7 cellular contexts compared by ENCODE assay signal in the genomic region with DNA sequence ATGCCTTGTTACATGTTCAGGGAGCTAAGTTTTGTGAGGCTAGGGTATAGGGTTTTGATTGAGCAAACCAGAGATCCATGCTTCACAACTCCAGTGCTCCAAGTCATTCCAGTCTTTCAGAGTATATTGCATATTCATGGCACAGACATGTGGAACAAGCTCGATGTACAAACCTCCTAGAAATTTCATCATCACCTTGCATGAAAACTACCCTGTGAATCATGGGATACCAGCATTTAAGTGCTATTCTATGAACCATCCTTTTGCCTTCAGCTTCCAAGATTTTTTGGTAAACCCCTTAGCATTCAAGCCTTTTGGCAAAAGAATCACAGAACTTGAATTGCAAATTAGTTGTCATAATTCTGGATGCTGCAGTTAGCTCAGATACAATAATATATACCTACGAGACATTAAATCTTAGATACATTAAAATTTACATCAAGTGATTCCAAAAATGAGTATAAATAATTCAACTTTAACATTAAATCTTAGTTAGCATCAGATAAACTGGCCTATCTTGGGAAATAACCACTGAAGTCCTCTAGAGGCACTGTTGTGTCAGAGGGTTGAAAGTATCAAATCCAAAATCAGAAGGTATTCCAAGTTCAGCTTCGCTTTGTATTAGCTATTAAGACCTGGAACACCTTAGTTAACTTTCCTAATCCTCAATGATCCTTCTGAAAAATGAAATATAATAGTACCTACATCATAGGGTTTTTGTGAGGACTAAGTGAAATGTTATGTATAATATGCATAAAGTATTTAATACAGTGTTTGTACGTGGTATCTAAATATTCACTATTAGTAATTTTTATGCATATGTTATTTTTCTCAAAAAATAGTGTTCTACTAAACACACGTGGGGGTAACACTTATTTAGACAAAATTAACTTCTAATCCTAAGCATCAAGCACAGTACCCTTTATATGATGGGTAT. TPM values are rescaled to one million over a fixed set of nuclear protein-coding genes. Genes with fewer than 3 reads are reported as not detected.
DNase-seq lines count a peak whose midpoint lies in the region; ATAC-seq and TF ChIP-seq lines count a peak whose summit lies in the region.

No MANE protein-coding gene starts in this region.

- H3K27me3 Mint-ChIP-seq in progenitor cell of endocrine pancreas: no peaks in the 10 kb centered on the region

- no peaks in the 10 kb centered on the region for H3K36me3 Mint-ChIP-seq in progenitor cell of endocrine pancreas (ENCODE audit: insufficient read depth)

- no peaks in the 10 kb centered on the region for H3K36me3 ChIP-seq in H7 (replicated peaks; ENCODE audit: control insufficient read depth, insufficient read depth, low read length)

- peak; percentile 54 for ATAC-seq in GM18861 (IDR thresholded peaks at IDR 0.05; ENCODE audit: unreplicated experiment)

- no peaks in the 10 kb centered on the region for H3K27me3 ChIP-seq in H7 (ENCODE audit: control insufficient read depth, insufficient read depth, low read length)

- peaks cover 5% of the 10 kb centered on the region for H3K4me1 Mint-ChIP-seq in progenitor cell of endocrine pancreas (ENCODE audit: low read depth)

- H3K4me3 Mint-ChIP-seq in progenitor cell of endocrine pancreas (ENCODE audit: low read depth): no peak overlapping the region

- peak; percentile 61 for TF ChIP-seq CTCF in progenitor cell of endocrine pancreas (IDR thresholded peaks at IDR 0.05; ENCODE audit: unreplicated experiment)

- H3K27ac Mint-ChIP-seq in progenitor cell of endocrine pancreas: no peak overlapping the region

- DNase-seq in LHCN-M2 (ENCODE audit: low read depth) (peak; percentile 16), dermis blood vessel endothelial cell (peak; percentile 49), progenitor cell of endocrine pancreas (ENCODE audit: low spot score, unreplicated experiment) (no peak), H7 (no peak), DMS153 (lab: John Stamatoyannopoulos, UW) (no peak), DMS114 treated with DMSO at 0.1 percent for 48 hours (lab: John Stamatoyannopoulos, UW; ENCODE audit: unreplicated experiment) (no peak)

- H3K9me3 Mint-ChIP-seq in progenitor cell of endocrine pancreas (ENCODE audit: low read depth): peaks cover 8% of the 10 kb centered on the region

- no peak overlapping the region for H3K4me3 ChIP-seq in H7 (ENCODE audit: insufficient read depth, low read depth, low read length)

RNA-seq across cellular contexts. Expression of gene CABCOCO1, which starts 55.5 kb away (rescaled TPM):
- total RNA-seq in LHCN-M2 (2014; rRNA removed) (0.40 TPM in 1 of 2 replicates, not detected in the other), dermis blood vessel endothelial cell (not detected in 2 replicates), progenitor cell of endocrine pancreas (1.2 TPM in 1 of 2 replicates, not detected in the other)
- 0.30 TPM for polyA plus RNA-seq in LHCN-M2 (2012)
- total RNA-seq in H7 (2014; rRNA removed; shearing (Covaris generic)): not detected in 2 replicates

Comparison
In these comparisons a context has a peak if more than half of its experiments do, and no peak if none do; other contexts are left out.
1. DNase-seq: peak in LHCN-M2 (single experiment) and dermis blood vessel endothelial cell (single experiment); none in progenitor cell of endocrine pancreas (single experiment), H7 (single experiment), DMS153 (single experiment) and DMS114 treated with DMSO at 0.1 percent for 48 hours (single experiment).